Comparison of ENCODE assay signal across 1 cellular context in genomic region chr9:18066608-18067007, GRCh38.
TF ChIP-seq lines count a peak whose summit lies in the region.
"Not testable (repeated sequence)": the region's sequence is repeated elsewhere in the genome, so short reads cannot be mapped to it uniquely, and the experiment has no call there.

No MANE protein-coding gene starts in this region.

- not testable (repeated sequence) for TF ChIP-seq CTCF in HEK293 (tag by site-specific recombination; IDR thresholded peaks at IDR 0.05)

- not testable (repeated sequence) for H3K27ac ChIP-seq in HEK293 (ENCODE audit: extremely low read depth, low read depth, low read length)

- POLR2A ChIA-PET in HEK293 (lab: Yijun Ruan, JAX), result not testable (repeated sequence)

- CTCF ChIA-PET in HEK293 (lab: Yijun Ruan, JAX), result interaction anchor here (1.1 to 1.5 kb wide), 2 partner anchors 76 to 256 kb away, joined by 3 to 4 read pairs; no protein-coding TSS in a partner anchor

- H3K4me1 ChIP-seq in HEK293 (ENCODE audit: control insufficient read depth, insufficient read depth, low read length), result not testable (repeated sequence)

- not testable (repeated sequence) for H3K9me3 ChIP-seq in HEK293 (ENCODE audit: control insufficient read depth, insufficient read depth, low read depth, low read length)

- H3K36me3 ChIP-seq in HEK293 (ENCODE audit: control insufficient read depth in 2 of 2, insufficient read depth in 1 of 2, low read length in 2 of 2), result not testable (repeated sequence)

- not testable (repeated sequence) for H3K4me3 ChIP-seq in HEK293 (ENCODE audit: low read depth, low read length)

TF ChIP-seq in HEK293, 187 proteins besides CTCF, POLR2A, EP300 and RAD21:
- peak; percentile 92 for TF ChIP-seq ZNF146 (tag by site-specific recombination; IDR thresholded peaks at IDR 0.05)
